Comparison of ENCODE assay signal across 11 cellular contexts in the genomic region with DNA sequence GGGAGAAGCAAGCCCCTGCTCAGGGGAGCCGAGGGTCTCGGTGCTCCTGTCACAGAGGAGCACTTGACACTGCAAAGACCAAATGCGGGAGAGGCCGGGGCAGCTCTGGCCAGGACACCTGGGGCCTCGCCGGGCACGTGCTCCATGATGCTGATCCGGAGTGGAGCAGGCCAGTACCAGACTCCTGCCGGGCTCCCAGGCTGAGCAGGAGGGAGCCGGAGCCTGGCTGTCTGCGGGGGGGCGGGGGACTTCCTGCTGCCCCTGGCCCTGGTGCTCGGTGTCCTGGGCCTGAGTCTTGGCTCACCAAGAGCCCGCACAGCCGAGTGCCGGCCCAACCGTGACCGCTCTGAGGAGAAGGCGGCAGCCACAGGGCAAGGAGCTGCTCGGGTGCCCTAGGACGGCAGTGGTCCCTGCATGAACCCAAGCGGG. TPM values are rescaled to one million over a fixed set of nuclear protein-coding genes. Genes with fewer than 3 reads are reported as not detected.
DNase-seq lines count a peak whose midpoint lies in the region; TF ChIP-seq lines count a peak whose summit lies in the region.
"Had no signal": no experiment of that assay in that cellular context is flagged by ENCODE, and none has a peak within 500 bp of the region (broad histone marks: within the 10 kb centered on the region; RNA-seq: fewer than 3 reads in every experiment).

No MANE protein-coding gene starts in this region.

- TF ChIP-seq CTCF in HEK293 (tag by site-specific recombination; IDR thresholded peaks at IDR 0.05), result no peak
- no peak for TF ChIP-seq CTCF in thyroid gland (IDR thresholded peaks at IDR 0.05)
- no peak for TF ChIP-seq CTCF in GM10266 (IDR thresholded peaks at IDR 0.05; ENCODE audit: control insufficient read depth, insufficient read depth, low read depth, missing control alignments)

- POLR2A ChIA-PET in HEK293 (lab: Yijun Ruan, JAX), result interaction anchor here (0.6 kb wide), 1 partner anchor 48 kb away, joined by 3 read pairs; no protein-coding TSS in a partner anchor

- H3K9ac ChIP-seq in BLaER1 treated with 17β-estradiol and CSF1 and Interleukin-3, amounts not matched to agents 10 nM and 100 nM, result no peak overlapping the region; a peak in 1 of 22 replicates

- 0 out of 22 replicates have a peak, but pooled peaks cover 0 to 3% (median 0%) of the 10 kb centered on the region in 11 experiments for H3K27me3 ChIP-seq in BLaER1 treated with 17β-estradiol and CSF1 and Interleukin-3, amounts not matched to agents 10 nM and 100 nM
- no peaks in the 10 kb centered on the region for H3K27me3 ChIP-seq in thyroid gland

- CTCF ChIA-PET in HEK293 (lab: Yijun Ruan, JAX), result interaction anchor here (8.8 kb wide), 1 partner anchor 87 kb away, joined by 118 read pairs; no protein-coding TSS in a partner anchor

- H3K4me3 ChIP-seq in BLaER1 treated with 17β-estradiol and CSF1 and Interleukin-3, amounts not matched to agents 10 nM and 100 nM, result no peak overlapping the region
- H3K4me3 ChIP-seq in HEK293 (ENCODE audit: low read depth, low read length) (no peak overlapping the region), thyroid gland (replicated peaks in 1 of 3) (no peak overlapping the region)
- H3K4me3 ChIP-seq: A549, GM12878 had no signal

- H3K36me3 ChIP-seq in BLaER1 treated with 17β-estradiol and CSF1 and Interleukin-3, amounts not matched to agents 10 nM and 100 nM, result no peaks in the 10 kb centered on the region
- no peaks in the 10 kb centered on the region for H3K36me3 ChIP-seq in HEK293 (ENCODE audit: control insufficient read depth in 2 of 2, insufficient read depth in 1 of 2, low read length in 2 of 2)
- H3K36me3 ChIP-seq in thyroid gland, result no peaks in the 10 kb centered on the region

- H3K27ac ChIP-seq in BLaER1 treated with 17β-estradiol and CSF1 and Interleukin-3, amounts not matched to agents 10 nM and 100 nM, result no peak overlapping the region
- H3K27ac ChIP-seq in HEK293 (ENCODE audit: extremely low read depth, low read depth, low read length), result no peak overlapping the region
- no peak overlapping the region for H3K27ac ChIP-seq in thyroid gland
- H3K27ac ChIP-seq: A549, HL-60 had no signal

- DNase-seq in left kidney (ENCODE audit: low read depth, low spot score) (peak; percentile 31), thyroid gland (peak; percentile 67 to 83), SIG-M5 treated with dmso at 0.1 percent for 504 hours (lab: John Stamatoyannopoulos, UW; ENCODE audit: unreplicated experiment) (no peak), GM10266 (ENCODE audit: extremely low spot score) (no peak)
- DNase-seq: CD4-positive, CD25-positive, alpha-beta regulatory T cell; DMS53 had no signal

- H3K9me3 ChIP-seq in BLaER1 treated with 17β-estradiol and CSF1 and Interleukin-3, amounts not matched to agents 10 nM and 100 nM (replicated peaks in 1 of 11), result no peaks in the 10 kb centered on the region
- no peaks in the 10 kb centered on the region for H3K9me3 ChIP-seq in HEK293 (ENCODE audit: control insufficient read depth, insufficient read depth, low read depth, low read length)
- H3K9me3 ChIP-seq in thyroid gland, result no peaks in the 10 kb centered on the region
- H3K9me3 ChIP-seq: A549 had no signal

- H4K20me1 ChIP-seq in BLaER1 treated with 17β-estradiol and CSF1 and Interleukin-3, amounts not matched to agents 10 nM and 100 nM, result no peaks in the 10 kb centered on the region; a peak in 1 of 22 replicates

- intact Hi-C loops in thyroid gland (cut with DNase I), result no loop called here

- peaks cover 20 to 60% (median 44%) of the 10 kb centered on the region in 10 experiments for H3K4me1 ChIP-seq in BLaER1 treated with 17β-estradiol and CSF1 and Interleukin-3, amounts not matched to agents 10 nM and 100 nM
- H3K4me1 ChIP-seq in HEK293 (ENCODE audit: control insufficient read depth, insufficient read depth, low read length) (no peaks in the 10 kb centered on the region), thyroid gland (peaks cover 0 to 10% of the 10 kb centered on the region in 2 donors)

- WGBS in thyroid gland, 2 donors, result 41 to 46% methylated on average over 9 to 10 of the region's 22 CpGs

- no peak for TF ChIP-seq POLR2A in thyroid gland (IDR thresholded peaks at IDR 0.05)

- H3K4me2 ChIP-seq in BLaER1 treated with 17β-estradiol and CSF1 and Interleukin-3, amounts not matched to agents 10 nM and 100 nM, result peak overlapping the region in 8 of 11 experiments; percentile 9 to 35 (median 28); a peak in 12 of 22 replicates
- H3K4me2 ChIP-seq: A549 had no signal

TF ChIP-seq in HEK293, 187 proteins besides CTCF, POLR2A, EP300 and RAD21:
- TF ChIP-seq ZNF174 (tag by site-specific recombination; IDR thresholded peaks at IDR 0.05), result no peak
- peak; percentile 51 for TF ChIP-seq ZIC2 (tag by site-specific recombination; IDR thresholded peaks at IDR 0.05)

RNA-seq across cellular contexts. Expression of a gene that starts 38.5 kb away (rescaled TPM):
- not detected for total RNA-seq in thyroid gland

RNA-seq across cellular contexts. Expression of a gene that starts 42.5 kb away (rescaled TPM):
- under 1 TPM in 1 of 4 donors, not detected in 3; 0.13 TPM for total RNA-seq in thyroid gland
- total RNA-seq: CD4-positive, CD25-positive, alpha-beta regulatory T cell had no signal

RNA-seq across cellular contexts. Expression of a gene that starts 46.0 kb away (rescaled TPM):
- total RNA-seq in thyroid gland, result under 1 TPM in 1 of 4 donors, not detected in 3; 0.13 TPM
- total RNA-seq: CD4-positive, CD25-positive, alpha-beta regulatory T cell; GM12878 had no signal

Comparison
In these comparisons a context has a peak if more than half of its experiments do, and no peak if none do; other contexts are left out.
1. DNase-seq: peak in left kidney (single experiment) and thyroid gland (2 of 2); none in SIG-M5 treated with dmso at 0.1 percent for 504 hours (single experiment) and GM10266 (single experiment).